In genomic region chr5:37839441-37840035, GRCh38 we compare ENCODE assay signal across 9 cellular contexts. TPM values are rescaled to one million over a fixed set of nuclear protein-coding genes. Genes with fewer than 3 reads are reported as not detected.
DNase-seq lines count a peak whose midpoint lies in the region; ATAC-seq and TF ChIP-seq lines count a peak whose summit lies in the region.
"Had no signal": no experiment of that assay in that cellular context is flagged by ENCODE, and none has a peak within 500 bp of the region (broad histone marks: within the 10 kb centered on the region; RNA-seq: fewer than 3 reads in every experiment).

No MANE protein-coding gene starts in this region.

- DNase-seq in GM23338 (ENCODE audit: low spot score) = peak; percentile 64
- DNase-seq in SK-N-DZ (ENCODE audit: low spot score) = peak; percentile 65
- peak; percentile 63 for DNase-seq in glomerular visceral epithelial cell (ENCODE audit: extremely low spot score)
- DNase-seq in posterior vena cava (ENCODE audit: low spot score) = peak; percentile 86
- DNase-seq in occipital lobe (lab: John Stamatoyannopoulos, UW) = no peak
- DNase-seq in COLO829 (ENCODE audit: low spot score) = no peak
- DNase-seq in natural killer cell = no peak

- peaks cover 5% of the 10 kb centered on the region; the same call in 1 of the 3 replicates for H3K9me3 Mint-ChIP-seq in GM23338
- no peaks in the 10 kb centered on the region for H3K9me3 Mint-ChIP-seq in natural killer cell

- H3K27me3 ChIP-seq in GM23338 (ENCODE audit: insufficient read depth) = peaks cover 92% of the 10 kb centered on the region

- H3F3A ChIP-seq in GM23338 (replicated peaks; ENCODE audit: low read depth) = peaks cover 10% of the 10 kb centered on the region; the same call in 1 of the 2 replicates

- H3K4me3 ChIP-seq in GM23338 = peak overlapping the region; percentile 65
- H3K4me3 ChIP-seq: GM12878 had no signal

- TF ChIP-seq CTCF in 22Rv1 (IDR thresholded peaks at IDR 0.05) (no peak), GM23338 (conservative IDR thresholded peaks at IDR 0.05; ENCODE audit: low read depth in 2 of 2) (no peak), natural killer cell (IDR thresholded peaks at IDR 0.05) (no peak)

- intact Hi-C loops in posterior vena cava (cut with DNase I) (loop anchor here (5.0 kb wide), 1 partner anchor 353 kb away; no protein-coding TSS in a partner anchor), natural killer cell (cut with micrococcal nuclease) (loop anchor here (5.0 kb wide), 1 partner anchor 353 kb away; no protein-coding TSS in a partner anchor)

- no peaks in the 10 kb centered on the region for H3K36me3 ChIP-seq in GM23338 (ENCODE audit: insufficient read depth)

- H3K4me1 Mint-ChIP-seq in GM23338 = peaks cover 50% of the 10 kb centered on the region
- peaks cover 5 to 8% of the 10 kb centered on the region in 2 donors for H3K4me1 Mint-ChIP-seq in natural killer cell

- H3K4me2 ChIP-seq in GM23338 = peak overlapping the region; percentile 90

- H3K27ac Mint-ChIP-seq in GM23338 (no peak overlapping the region), natural killer cell (no peak overlapping the region)

- H3K36me3 Mint-ChIP-seq in GM23338 (ENCODE audit: low read depth) = no peaks in the 10 kb centered on the region
- no peaks in the 10 kb centered on the region for H3K36me3 Mint-ChIP-seq in natural killer cell

- H3K27ac ChIP-seq in 22Rv1 (peak overlapping the region; percentile 58; the same call in 1 of the 2 replicates), GM23338 (ENCODE audit: low read depth) (no peak overlapping the region)

- peak overlapping the region; percentile 100 for H2AFZ ChIP-seq in GM23338

- H3K79me2 ChIP-seq in GM23338 (replicated peaks; ENCODE audit: insufficient read depth) = no peaks in the 10 kb centered on the region

- H3K4me3 Mint-ChIP-seq in GM23338 (peak overlapping the region; percentile 79), natural killer cell (no peak overlapping the region)

- H4K20me1 ChIP-seq in GM23338 (replicated peaks; ENCODE audit: insufficient read depth) = 0 out of 2 replicates have a peak, but pooled peaks cover 8% of the 10 kb centered on the region

- H3K9me2 ChIP-seq in GM23338 (ENCODE audit: insufficient read depth) = no peaks in the 10 kb centered on the region

- H3K4me1 ChIP-seq in GM23338 (ENCODE audit: insufficient read depth) = peaks cover 59% of the 10 kb centered on the region

- ATAC-seq in GM23338 (peak; percentile 40), natural killer cell (no peak)

- H3K27me3 Mint-ChIP-seq in GM23338 (ENCODE audit: insufficient read depth, low read depth, poor library complexity) (peaks cover 82% of the 10 kb centered on the region), natural killer cell (ENCODE audit: low read depth in 2 of 2) (peaks cover 50 to 70% of the 10 kb centered on the region in 2 donors)

TF ChIP-seq in GM23338, 12 proteins besides CTCF, POLR2A, EP300 and RAD21:
- TF ChIP-seq EZH2phosphoT487 (IDR thresholded peaks at IDR 0.05; ENCODE audit: unreplicated experiment) (peak; percentile 83), EZH2 (IDR thresholded peaks at IDR 0.05; ENCODE audit: low read depth, unreplicated experiment) (peak; percentile 82), ZNF114 (CRISPR knock-in tag; IDR thresholded peaks at IDR 0.05) (no peak), STAT1 (IDR thresholded peaks at IDR 0.05; ENCODE audit: unreplicated experiment) (no peak), ZNF462 (CRISPR knock-in tag; IDR thresholded peaks at IDR 0.05) (no peak), CREB1 (CRISPR knock-in tag; IDR thresholded peaks at IDR 0.05; ENCODE audit: low read depth) (no peak)

RNA-seq across cellular contexts. Expression of gene GDNF, which starts 0.3 kb away (rescaled TPM):
- total RNA-seq in GM23338 (2014; rRNA removed; shearing (Covaris generic)) = 0.17 TPM in 1 of 2 replicates, not detected in the other
- 0.13 and 0.21 TPM in 2 replicates for polyA plus RNA-seq in GM23338 (2016; fragmentation: Nextera tagmentation; extraction: Ambion mirVana)
- not detected in 2 replicates for polyA plus RNA-seq in SK-N-DZ (2014; cell fraction: cytosol; rRNA removed)
- polyA plus RNA-seq in SK-N-DZ (2014; cell fraction: nucleus; rRNA removed) = not detected in 2 replicates
- total RNA-seq in posterior vena cava (under 1 TPM; 0.28 to 0.62 TPM), occipital lobe (not detected), natural killer cell (not detected)
- total RNA-seq: GM12878 had no signal
- polyA plus RNA-seq: GM12878 had no signal

Comparison
In these comparisons a context has a peak if more than half of its experiments do, and no peak if none do; other contexts are left out.
1. DNase-seq: peak in GM23338 (single experiment), SK-N-DZ (single experiment), glomerular visceral epithelial cell (single experiment) and posterior vena cava (single experiment); none in occipital lobe (single experiment), COLO829 (single experiment) and natural killer cell (single experiment).